Comparison of ENCODE assay signal across 15 cellular contexts in genomic region chr10:53664620-53665019, GRCh38.
DNase-seq lines count a peak whose midpoint lies in the region; FAIRE-seq and TF ChIP-seq lines count a peak whose summit lies in the region.
"Had no signal": no experiment of that assay in that cellular context is flagged by ENCODE, and none has a peak within 500 bp of the region (broad histone marks: within the 10 kb centered on the region; RNA-seq: fewer than 3 reads in every experiment).

No MANE protein-coding gene starts in this region.

- H3K4me1 Mint-ChIP-seq in Calu3 (ENCODE audit: low read depth, unreplicated experiment) (peaks cover 9% of the 10 kb centered on the region), HFFc6 (ENCODE audit: low read depth) (no peaks in the 10 kb centered on the region)
- H3K4me1 Mint-ChIP-seq: activated CD4-positive, alpha-beta T cell treated with anti-CD3 and anti-CD28 coated beads for 36 hours; naive thymus-derived CD8-positive, alpha-beta T cell had no signal

- no TSS peak for BruUV-seq in Calu3 (replicated peaks; lab: Mats Ljungman, UMichigan)

- DNase-seq in Calu3 (peak; percentile 22), NCI-H460 (ENCODE audit: extremely low read depth, low read depth) (peak; percentile 1), colonic mucosa (peak; percentile 69), mucosa of gallbladder (ENCODE audit: low spot score) (peak; percentile 26), HFFc6 (no peak), RCC 7860 (ENCODE audit: low spot score) (no peak), NCI-H446 (lab: John Stamatoyannopoulos, UW) (no peak), lower leg skin (ENCODE audit: low spot score in 2 of 2) (no peak)
- DNase-seq: activated CD4-positive, alpha-beta T cell treated with anti-CD3 and anti-CD28 coated beads for 36 hours; esophagus squamous epithelium; naive thymus-derived CD8-positive, alpha-beta T cell; SW 1271 had no signal

- no peaks in the 10 kb centered on the region for H3K4me1 ChIP-seq in colonic mucosa

- H3K9me3 Mint-ChIP-seq in Calu3 (ENCODE audit: low read depth, unreplicated experiment) = peaks cover 11% of the 10 kb centered on the region
- peaks cover 47% of the 10 kb centered on the region for H3K9me3 Mint-ChIP-seq in HFFc6

- CTCF ChIA-PET in Calu3 (lab: Charles Lee) = no interaction called here

- TF ChIP-seq POLR2A in lower leg skin (IDR thresholded peaks at IDR 0.05) = no peak

- H3K27me3 Mint-ChIP-seq in Calu3 (ENCODE audit: unreplicated experiment) (no peaks in the 10 kb centered on the region), HFFc6 (ENCODE audit: insufficient read depth) (peaks cover 5% of the 10 kb centered on the region)
- H3K27me3 Mint-ChIP-seq: activated CD4-positive, alpha-beta T cell treated with anti-CD3 and anti-CD28 coated beads for 36 hours; naive thymus-derived CD8-positive, alpha-beta T cell had no signal

- TF ChIP-seq CTCF in Calu3 (IDR thresholded peaks at IDR 0.05; ENCODE audit: unreplicated experiment) (no peak), colonic mucosa (IDR thresholded peaks at IDR 0.05) (no peak), HFFc6 (IDR thresholded peaks at IDR 0.05) (no peak), lower leg skin (IDR thresholded peaks at IDR 0.05) (no peak)

- no peaks in the 10 kb centered on the region for H3K36me3 Mint-ChIP-seq in Calu3 (ENCODE audit: insufficient read depth, unreplicated experiment)
- H3K36me3 Mint-ChIP-seq in HFFc6 (ENCODE audit: low read depth) = peaks cover 4% of the 10 kb centered on the region; the same call in 1 of the 2 replicates
- H3K36me3 Mint-ChIP-seq: naive thymus-derived CD8-positive, alpha-beta T cell had no signal

- FAIRE-seq in RCC 7860 (lab: Jason Lieb, UNC) = no peak
- FAIRE-seq: HTR-8/SVneo, islet of Langerhans had no signal

- H3K4me3 ChIP-seq in colonic mucosa (no peak overlapping the region), lower leg skin (ENCODE audit: low read depth, poor library complexity, severe bottlenecking) (no peak overlapping the region)
- H3K4me3 ChIP-seq: esophagus squamous epithelium had no signal

- H3K27me3 ChIP-seq in colonic mucosa = no peaks in the 10 kb centered on the region
- H3K27me3 ChIP-seq: esophagus squamous epithelium, upper lobe of left lung had no signal

- no peak overlapping the region for H3K9ac ChIP-seq in colonic mucosa (ENCODE audit: low read depth in 2 of 2, low read length in 2 of 2)

- H3K9me3 ChIP-seq in colonic mucosa = no peaks in the 10 kb centered on the region
- H3K9me3 ChIP-seq: esophagus squamous epithelium had no signal

- no peak overlapping the region for H3K27ac ChIP-seq in colonic mucosa
- H3K27ac ChIP-seq: esophagus squamous epithelium, upper lobe of left lung had no signal

- intact Hi-C loops in Calu3 (cut with micrococcal nuclease; ENCODE audit: unreplicated experiment) (no loop called here), colonic mucosa (cut with DNase I) (no loop called here), lower leg skin (cut with DNase I; ENCODE audit: low total_unique reads) (no loop called here)

- H3K4me3 Mint-ChIP-seq in Calu3 (ENCODE audit: low read depth, unreplicated experiment) (no peak overlapping the region), HFFc6 (no peak overlapping the region)
- H3K4me3 Mint-ChIP-seq: activated CD4-positive, alpha-beta T cell treated with anti-CD3 and anti-CD28 coated beads for 36 hours; naive thymus-derived CD8-positive, alpha-beta T cell had no signal

- H3K36me3 ChIP-seq in colonic mucosa = no peaks in the 10 kb centered on the region
- H3K36me3 ChIP-seq: esophagus squamous epithelium, upper lobe of left lung had no signal

- H3K27ac Mint-ChIP-seq in Calu3 (ENCODE audit: unreplicated experiment) (no peak overlapping the region), HFFc6 (no peak overlapping the region)
- H3K27ac Mint-ChIP-seq: activated CD4-positive, alpha-beta T cell treated with anti-CD3 and anti-CD28 coated beads for 36 hours; naive thymus-derived CD8-positive, alpha-beta T cell had no signal

- WGBS in lower leg skin, 2 donors = 5 to 10% methylated on average over 3 of the region's 3 CpGs

Comparison
In these comparisons a context has a peak if more than half of its experiments do, and no peak if none do; other contexts are left out.
1. DNase-seq: peak in Calu3 (single experiment), NCI-H460 (single experiment), colonic mucosa (single experiment) and mucosa of gallbladder (single experiment); none in HFFc6 (single experiment), RCC 7860 (single experiment), NCI-H446 (0 of 2) and lower leg skin (0 of 2).